ENCODE assay signal across 15 cellular contexts in genomic region chr6:153367006-153367405, GRCh38.
A peak's percentile ranks its signal among the peaks of the same experiment; 100 is the strongest.
DNase-seq lines count a peak whose midpoint lies in the region; TF ChIP-seq lines count a peak whose summit lies in the region.
"Had no signal": no experiment of that assay in that cellular context is flagged by ENCODE, and none has a peak within 500 bp of the region (broad histone marks: within the 10 kb centered on the region; RNA-seq: fewer than 3 reads in every experiment).

No MANE protein-coding gene starts in this region.

- peak in 1 of 6 experiments; percentile 14 for TF ChIP-seq CTCF in thyroid gland (IDR thresholded peaks at IDR 0.05)

- H3K4me3 ChIP-seq in thyroid gland (replicated peaks in 1 of 3): no peak overlapping the region
- H3K4me3 ChIP-seq: A549; BLaER1 treated with 17β-estradiol and CSF1 and Interleukin-3, amounts not matched to agents 10 nM and 100 nM had no signal

- no peaks in the 10 kb centered on the region for H3K36me3 ChIP-seq in thyroid gland
- H3K36me3 ChIP-seq: BLaER1 treated with 17β-estradiol and CSF1 and Interleukin-3, amounts not matched to agents 10 nM and 100 nM had no signal

- peak in 1 of 2 donors; percentile 35 for TF ChIP-seq POLR2A in thyroid gland (IDR thresholded peaks at IDR 0.05)

- H3K9me3 ChIP-seq in thyroid gland: no peaks in the 10 kb centered on the region
- H3K9me3 ChIP-seq: A549; BLaER1 treated with 17β-estradiol and CSF1 and Interleukin-3, amounts not matched to agents 10 nM and 100 nM; Caco-2 had no signal

- no peaks in the 10 kb centered on the region for H3K27me3 ChIP-seq in thyroid gland
- H3K27me3 ChIP-seq: BLaER1 treated with 17β-estradiol and CSF1 and Interleukin-3, amounts not matched to agents 10 nM and 100 nM had no signal

- 32 to 36% methylated on average over 6 of the region's 6 CpGs for WGBS in thyroid gland, 2 donors

- DNase-seq in DMS79 (lab: John Stamatoyannopoulos, UW): peak; percentile 3
- DNase-seq in DMS79 treated with DMSO at 0.1 percent for 48 hours (lab: John Stamatoyannopoulos, UW): no peak
- DNase-seq in left kidney (ENCODE audit: low read depth, low spot score): peak; percentile 48
- peak; percentile 76 to 77 for DNase-seq in thyroid gland
- no peak for DNase-seq in activated effector memory CD4-positive, alpha-beta T cell treated with Interleukin-2 at 50 U/mL for 16 hours
- DNase-seq: AML-193; Caco-2; Calu3; CD4-positive, alpha-beta T cell; CD8-positive, alpha-beta T cell; GF-D8 had no signal

- peak overlapping the region; percentile 51 to 76 (median 69) for H3K27ac ChIP-seq in thyroid gland
- H3K27ac ChIP-seq: 22Rv1; A549; BLaER1 treated with 17β-estradiol and CSF1 and Interleukin-3, amounts not matched to agents 10 nM and 100 nM; C4-2B had no signal

- intact Hi-C loops in thyroid gland (cut with DNase I): no loop called here

- H3K4me1 ChIP-seq in thyroid gland: peaks cover 33 to 34% of the 10 kb centered on the region in 2 donors
- H3K4me1 ChIP-seq: A549; BLaER1 treated with 17β-estradiol and CSF1 and Interleukin-3, amounts not matched to agents 10 nM and 100 nM; Caco-2 had no signal

Comparison
In these comparisons a context has a peak if more than half of its experiments do, and no peak if none do; other contexts are left out.
1. DNase-seq: peak in DMS79 (single experiment), left kidney (single experiment) and thyroid gland (2 of 2); none in DMS79 treated with DMSO at 0.1 percent for 48 hours (single experiment) and activated effector memory CD4-positive, alpha-beta T cell treated with Interleukin-2 at 50 U/mL for 16 hours (single experiment).